10 cellular contexts compared by ENCODE assay signal in the genomic region with DNA sequence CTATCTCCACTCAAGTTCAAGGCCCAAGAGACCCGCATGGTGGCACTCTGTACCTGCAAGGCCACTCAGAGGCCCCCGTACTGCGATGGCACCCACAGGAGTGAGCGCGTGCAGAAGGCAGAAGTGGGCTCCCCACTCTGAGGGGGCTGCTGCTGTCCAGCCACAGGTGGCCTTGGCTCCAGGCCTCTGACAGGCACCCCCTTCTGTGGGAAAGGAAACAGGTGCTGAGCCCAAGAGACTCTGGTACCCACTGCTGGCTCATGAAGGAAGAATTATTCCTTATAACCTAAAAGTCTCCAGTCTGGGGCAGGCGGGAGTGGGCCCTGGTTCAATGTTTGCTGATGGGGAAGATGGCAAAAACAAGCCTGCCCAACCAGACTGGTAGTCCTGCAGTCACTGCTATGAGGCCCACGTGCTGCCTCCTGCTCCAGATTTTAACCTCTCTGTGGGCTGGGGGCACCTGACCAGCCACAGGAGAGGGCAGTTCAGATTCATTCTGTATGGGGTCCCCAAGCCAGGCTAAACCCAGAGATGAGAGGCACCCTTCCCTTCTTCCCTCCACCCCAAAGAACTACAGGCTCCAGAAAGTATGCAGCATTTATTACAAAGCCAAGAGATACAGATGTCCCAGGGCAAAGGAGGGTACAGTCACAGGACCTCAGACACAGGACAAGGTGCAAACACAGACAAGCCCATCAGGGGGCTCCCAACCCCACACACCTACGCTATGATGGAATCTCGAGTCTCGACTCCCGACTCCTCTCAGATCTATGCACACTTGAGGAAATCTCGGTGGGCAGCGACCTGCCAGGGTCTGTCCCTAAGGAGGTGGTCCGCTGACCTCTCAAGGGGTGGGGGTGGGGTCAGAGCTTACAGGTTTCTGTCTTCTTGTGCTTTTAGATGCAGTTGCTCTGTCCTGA. TPM values are rescaled to one million over a fixed set of nuclear protein-coding genes. Genes with fewer than 3 reads are reported as not detected.
DNase-seq lines count a peak whose midpoint lies in the region; ATAC-seq and TF ChIP-seq lines count a peak whose summit lies in the region.
"Had no signal": no experiment of that assay in that cellular context is flagged by ENCODE, and none has a peak within 500 bp of the region (broad histone marks: within the 10 kb centered on the region; RNA-seq: fewer than 3 reads in every experiment).

No MANE protein-coding gene starts in this region.

- POLR2A ChIA-PET in AG04450 (lab: Yijun Ruan, JAX) (no interaction called here), WTC11 (lab: Charles Lee) (no interaction called here)

- peaks cover 14% of the 10 kb centered on the region for H3K36me3 Mint-ChIP-seq in WTC11

- H3K27me3 ChIP-seq in AG04450 (ENCODE audit: control insufficient read depth, insufficient read depth, low read length): no peaks in the 10 kb centered on the region
- H3K27me3 ChIP-seq: left lung had no signal

- peak; percentile 29 for TF ChIP-seq CTCF in AG04450 (IDR thresholded peaks at IDR 0.05; ENCODE audit: low read depth, low read length)
- TF ChIP-seq CTCF in GM12864 (IDR thresholded peaks at IDR 0.05; ENCODE audit: low read depth, low read length, missing control alignments): peak; percentile 52
- no peak for TF ChIP-seq CTCF in WTC11 (IDR thresholded peaks at IDR 0.05)

- intact Hi-C loops in sciatic nerve (cut with DNase I): loop anchor here (5.0 kb wide), 1 partner anchor 56 kb away; no protein-coding TSS in a partner anchor

- H3K4me3 Mint-ChIP-seq in WTC11: no peak overlapping the region

- H3K27ac ChIP-seq in AG04450 (ENCODE audit: low read depth, low read length): no peak overlapping the region

- H3K9me3 Mint-ChIP-seq in WTC11: no peaks in the 10 kb centered on the region

- peaks cover 32% of the 10 kb centered on the region for H3K4me1 Mint-ChIP-seq in WTC11

- H3K27me3 Mint-ChIP-seq in WTC11 (ENCODE audit: low read depth): peaks cover 9% of the 10 kb centered on the region

- H3K4me3 ChIP-seq in AG04450 (ENCODE audit: low read depth, low read length) (no peak overlapping the region), GM12864 (ENCODE audit: low read depth, low read length) (no peak overlapping the region)
- H3K4me3 ChIP-seq: left lung had no signal

- DNase-seq in AG04450 (ENCODE audit: low read depth, low spot score) (no peak), GM12864 (ENCODE audit: low read depth) (no peak), WTC11 (ENCODE audit: low spot score) (no peak), iPS-NIHi11 (ENCODE audit: low spot score) (peak; percentile 46), hepatic stellate cell (ENCODE audit: low spot score) (no peak), putamen (ENCODE audit: low spot score) (no peak), sciatic nerve (ENCODE audit: low spot score) (no peak)
- DNase-seq in NK-92 treated with Interleukin-12 subunit alpha and Interleukin-12 subunit beta, amount 100 ng/mL, for 24 hours (lab: John Stamatoyannopoulos, UW): no peak
- DNase-seq: left lung, NCI-H1436 had no signal

- ATAC-seq in WTC11 (peak; percentile 27), sciatic nerve (no peak)

- no peaks in the 10 kb centered on the region; the same call in 1 of the 2 replicates for H3K9me3 ChIP-seq in AG04450 (ENCODE audit: control insufficient read depth, insufficient read depth, low read length)
- H3K9me3 ChIP-seq: left lung had no signal

- H3K27ac Mint-ChIP-seq in WTC11: no peak overlapping the region; the same call in 1 of the 2 replicates

- CTCF ChIA-PET in AG04450 (lab: Charles Lee) (interaction anchor here (0.7 to 2.3 kb wide), 3 partner anchors 50 to 175 kb away, joined by 4 to 8 read pairs (median 5); no protein-coding TSS in a partner anchor), WTC11 (lab: Charles Lee) (interaction anchor here (0.6 to 4.0 kb wide), 11 partner anchors 10 to 169 kb away, joined by 3 to 60 read pairs (median 28); a partner anchor contains a TSS)

TF ChIP-seq in WTC11, 78 proteins besides CTCF, POLR2A, EP300 and RAD21:
- TF ChIP-seq, protein P1, sequence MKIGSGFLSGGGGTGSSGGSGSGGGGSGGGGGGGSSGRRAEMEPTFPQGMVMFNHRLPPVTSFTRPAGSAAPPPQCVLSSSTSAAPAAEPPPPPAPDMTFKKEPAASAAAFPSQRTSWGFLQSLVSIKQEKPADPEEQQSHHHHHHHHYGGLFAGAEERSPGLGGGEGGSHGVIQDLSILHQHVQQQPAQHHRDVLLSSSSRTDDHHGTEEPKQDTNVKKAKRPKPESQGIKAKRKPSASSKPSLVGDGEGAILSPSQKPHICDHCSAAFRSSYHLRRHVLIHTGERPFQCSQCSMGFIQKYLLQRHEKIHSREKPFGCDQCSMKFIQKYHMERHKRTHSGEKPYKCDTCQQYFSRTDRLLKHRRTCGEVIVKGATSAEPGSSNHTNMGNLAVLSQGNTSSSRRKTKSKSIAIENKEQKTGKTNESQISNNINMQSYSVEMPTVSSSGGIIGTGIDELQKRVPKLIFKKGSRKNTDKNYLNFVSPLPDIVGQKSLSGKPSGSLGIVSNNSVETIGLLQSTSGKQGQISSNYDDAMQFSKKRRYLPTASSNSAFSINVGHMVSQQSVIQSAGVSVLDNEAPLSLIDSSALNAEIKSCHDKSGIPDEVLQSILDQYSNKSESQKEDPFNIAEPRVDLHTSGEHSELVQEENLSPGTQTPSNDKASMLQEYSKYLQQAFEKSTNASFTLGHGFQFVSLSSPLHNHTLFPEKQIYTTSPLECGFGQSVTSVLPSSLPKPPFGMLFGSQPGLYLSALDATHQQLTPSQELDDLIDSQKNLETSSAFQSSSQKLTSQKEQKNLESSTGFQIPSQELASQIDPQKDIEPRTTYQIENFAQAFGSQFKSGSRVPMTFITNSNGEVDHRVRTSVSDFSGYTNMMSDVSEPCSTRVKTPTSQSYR (CRISPR knock-in tag; IDR thresholded peaks at IDR 0.05): no peak
- TF ChIP-seq, protein P2, sequence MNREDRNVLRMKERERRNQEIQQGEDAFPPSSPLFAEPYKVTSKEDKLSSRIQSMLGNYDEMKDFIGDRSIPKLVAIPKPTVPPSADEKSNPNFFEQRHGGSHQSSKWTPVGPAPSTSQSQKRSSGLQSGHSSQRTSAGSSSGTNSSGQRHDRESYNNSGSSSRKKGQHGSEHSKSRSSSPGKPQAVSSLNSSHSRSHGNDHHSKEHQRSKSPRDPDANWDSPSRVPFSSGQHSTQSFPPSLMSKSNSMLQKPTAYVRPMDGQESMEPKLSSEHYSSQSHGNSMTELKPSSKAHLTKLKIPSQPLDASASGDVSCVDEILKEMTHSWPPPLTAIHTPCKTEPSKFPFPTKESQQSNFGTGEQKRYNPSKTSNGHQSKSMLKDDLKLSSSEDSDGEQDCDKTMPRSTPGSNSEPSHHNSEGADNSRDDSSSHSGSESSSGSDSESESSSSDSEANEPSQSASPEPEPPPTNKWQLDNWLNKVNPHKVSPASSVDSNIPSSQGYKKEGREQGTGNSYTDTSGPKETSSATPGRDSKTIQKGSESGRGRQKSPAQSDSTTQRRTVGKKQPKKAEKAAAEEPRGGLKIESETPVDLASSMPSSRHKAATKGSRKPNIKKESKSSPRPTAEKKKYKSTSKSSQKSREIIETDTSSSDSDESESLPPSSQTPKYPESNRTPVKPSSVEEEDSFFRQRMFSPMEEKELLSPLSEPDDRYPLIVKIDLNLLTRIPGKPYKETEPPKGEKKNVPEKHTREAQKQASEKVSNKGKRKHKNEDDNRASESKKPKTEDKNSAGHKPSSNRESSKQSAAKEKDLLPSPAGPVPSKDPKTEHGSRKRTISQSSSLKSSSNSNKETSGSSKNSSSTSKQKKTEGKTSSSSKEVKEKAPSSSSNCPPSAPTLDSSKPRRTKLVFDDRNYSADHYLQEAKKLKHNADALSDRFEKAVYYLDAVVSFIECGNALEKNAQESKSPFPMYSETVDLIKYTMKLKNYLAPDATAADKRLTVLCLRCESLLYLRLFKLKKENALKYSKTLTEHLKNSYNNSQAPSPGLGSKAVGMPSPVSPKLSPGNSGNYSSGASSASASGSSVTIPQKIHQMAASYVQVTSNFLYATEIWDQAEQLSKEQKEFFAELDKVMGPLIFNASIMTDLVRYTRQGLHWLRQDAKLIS (CRISPR knock-in tag; IDR thresholded peaks at IDR 0.05; ENCODE audit: borderline replicate concordance): 0 out of 2 replicates have a peak, but pooled peaks have one; percentile 28

RNA-seq across cellular contexts. Expression of a gene that starts 3.4 kb away (rescaled TPM):
- polyA plus RNA-seq in AG04450 (2011; rRNA removed): 6.5 and 9.8 TPM in 2 replicates
- 2.7 and 2.8 TPM in 2 replicates for polyA minus RNA-seq in AG04450 (2011; rRNA and poly(A)+ RNA removed)
- total RNA-seq in WTC11 (2021) (12.1 to 15.7 TPM (median 15.6 TPM) in 3 replicates), sciatic nerve (17.3 TPM)

RNA-seq across cellular contexts. Expression of a gene that starts 14.6 kb away (rescaled TPM):
- 13.5 and 18.0 TPM in 2 replicates for polyA plus RNA-seq in AG04450 (2011; rRNA removed)
- 19.4 and 29.5 TPM in 2 replicates for polyA minus RNA-seq in AG04450 (2011; rRNA and poly(A)+ RNA removed)
- 102 to 111 TPM (median 104 TPM) in 3 replicates for total RNA-seq in WTC11 (2021)
- total RNA-seq in sciatic nerve: 56.2 TPM

RNA-seq across cellular contexts. Expression of a gene that starts 19.0 kb away (rescaled TPM):
- 234 and 276 TPM in 2 replicates for polyA plus RNA-seq in AG04450 (2011; rRNA removed)
- polyA minus RNA-seq in AG04450 (2011; rRNA and poly(A)+ RNA removed): 220 and 283 TPM in 2 replicates
- total RNA-seq in WTC11 (2021): 266 to 273 TPM (median 266 TPM) in 3 replicates
- 84.8 TPM for total RNA-seq in sciatic nerve

RNA-seq across cellular contexts. Expression of a gene that starts 28.5 kb away (rescaled TPM):
- polyA plus RNA-seq in AG04450 (2011; rRNA removed): 16.4 and 17.3 TPM in 2 replicates
- polyA minus RNA-seq in AG04450 (2011; rRNA and poly(A)+ RNA removed): 26.2 and 35.4 TPM in 2 replicates
- total RNA-seq in WTC11 (2021) (34.4 to 48.0 TPM (median 36.6 TPM) in 3 replicates), sciatic nerve (202 TPM)

RNA-seq across cellular contexts. Expression of a gene that starts 58.8 kb away (rescaled TPM):
- 0.16 and 0.17 TPM in 2 replicates for polyA plus RNA-seq in AG04450 (2011; rRNA removed)
- polyA minus RNA-seq in AG04450 (2011; rRNA and poly(A)+ RNA removed): not detected in 2 replicates
- total RNA-seq in WTC11 (2021) (8.7 to 12.3 TPM (median 9.0 TPM) in 3 replicates), sciatic nerve (1.5 TPM)
